ENCODE assay signal across 24 cellular contexts in the genomic region with DNA sequence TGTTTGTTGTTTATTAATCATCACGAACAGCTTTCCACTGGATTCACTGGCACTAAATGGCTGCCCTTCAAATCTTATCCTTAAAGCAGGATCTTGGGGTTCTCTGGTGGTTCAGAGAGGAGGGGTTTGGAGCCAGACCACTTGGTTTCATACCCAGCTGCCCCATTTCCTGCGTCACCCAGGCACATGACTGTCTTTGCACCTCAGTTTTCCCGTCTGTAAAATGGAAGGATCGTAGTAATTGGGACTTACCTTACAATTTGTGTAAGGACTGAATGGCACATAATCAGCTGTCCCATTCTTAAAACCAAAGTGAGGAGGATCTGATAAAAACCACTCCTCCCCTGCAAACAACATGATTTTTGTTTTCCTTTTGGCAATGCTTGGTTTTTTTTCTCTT.
"Had no signal": no experiment of that assay in that cellular context is flagged by ENCODE, and none has a peak within 500 bp of the region (broad histone marks: within the 10 kb centered on the region; RNA-seq: fewer than 3 reads in every experiment).

No MANE protein-coding gene starts in this region.

- H3K36me3 Mint-ChIP-seq: activated CD8-positive, alpha-beta memory T cell treated with anti-CD3 and anti-CD28 coated beads, Interleukin-2, amount 10 ng/mL, durations not matched to agents 7 days and 5 days; activated naive CD4-positive, alpha-beta T cell treated with anti-CD3 and anti-CD28 coated beads, Interleukin-2, amount 50 U/mL, for 72 hours had no signal

- H3K27ac ChIP-seq: adrenal gland, ascending aorta, esophagus muscularis mucosa, thyroid gland had no signal

- FAIRE-seq: colon, endothelial cell of umbilical vein, frontal cortex had no signal

- DNase-seq: activated CD4-positive, alpha-beta T cell treated with anti-CD3 and anti-CD28 coated beads, Interleukin-2, amount 10 ng/mL, durations not matched to agents 7 days and 5 days; activated CD8-positive, alpha-beta memory T cell treated with anti-CD3 and anti-CD28 coated beads, Interleukin-2, amount 10 ng/mL, durations not matched to agents 7 days and 5 days; activated CD8-positive, alpha-beta T cell treated with anti-CD3 and anti-CD28 coated beads for 36 hours; activated gamma-delta T cell treated with Interleukin-2 at 50 U/mL for 16 hours; activated T-cell treated with anti-CD3 and anti-CD28 coated beads for 4 hours; central memory CD4-positive, alpha-beta T cell; effector memory CD4-positive, alpha-beta T cell; hypothalamus; islet precursor cell; left cardiac atrium; retina; stimulated activated CD4-positive, alpha-beta T cell treated with anti-CD3 and anti-CD28 coated beads, Interleukin-4, amount 100 ng/mL, for 4 hours; substantia nigra; SW 1271; T-helper 17 cell; thyroid gland had no signal

- H3K4me3 ChIP-seq: adrenal gland, ascending aorta, thyroid gland had no signal

- H3K36me3 ChIP-seq: adrenal gland, ascending aorta, esophagus muscularis mucosa, thyroid gland had no signal

- H3K4me1 ChIP-seq: adrenal gland, ascending aorta had no signal

- H3K27me3 ChIP-seq: adrenal gland, ascending aorta, thyroid gland had no signal

- H3K4me3 Mint-ChIP-seq: activated CD4-positive, alpha-beta T cell treated with anti-CD3 and anti-CD28 coated beads, Interleukin-2, amount 10 ng/mL, durations not matched to agents 7 days and 5 days; activated CD8-positive, alpha-beta memory T cell treated with anti-CD3 and anti-CD28 coated beads, Interleukin-2, amount 10 ng/mL, durations not matched to agents 7 days and 5 days; activated CD8-positive, alpha-beta T cell treated with anti-CD3 and anti-CD28 coated beads for 36 hours; stimulated activated naive CD8-positive, alpha-beta T cell treated with anti-CD3 and anti-CD28 coated beads, Interleukin-15, Interleukin-2, amounts not matched to agents 100 ng/mL and 50 ng/mL, for 24 hours; T-helper 17 cell had no signal

- H3K9me3 Mint-ChIP-seq: activated CD4-positive, alpha-beta T cell treated with anti-CD3 and anti-CD28 coated beads, Interleukin-2, amount 10 ng/mL, durations not matched to agents 7 days and 5 days; activated CD8-positive, alpha-beta T cell treated with anti-CD3 and anti-CD28 coated beads for 36 hours; activated naive CD4-positive, alpha-beta T cell treated with anti-CD3 and anti-CD28 coated beads, Interleukin-2, amount 50 U/mL, for 72 hours; stimulated activated naive CD8-positive, alpha-beta T cell treated with anti-CD3 and anti-CD28 coated beads, Interleukin-15, Interleukin-2, amounts not matched to agents 100 ng/mL and 50 ng/mL, for 24 hours had no signal

- H3K9me3 ChIP-seq: adrenal gland, ascending aorta, esophagus muscularis mucosa, thyroid gland had no signal

- ATAC-seq: activated CD8-positive, alpha-beta memory T cell treated with anti-CD3 and anti-CD28 coated beads, Interleukin-2, amount 10 ng/mL, durations not matched to agents 7 days and 5 days; activated CD8-positive, alpha-beta T cell treated with anti-CD3 and anti-CD28 coated beads for 36 hours; activated naive CD4-positive, alpha-beta T cell treated with anti-CD3 and anti-CD28 coated beads, Interleukin-2, amount 50 U/mL, for 72 hours; left cardiac atrium; T-helper 17 cell had no signal

- H3K27ac Mint-ChIP-seq: activated CD4-positive, alpha-beta T cell treated with anti-CD3 and anti-CD28 coated beads, Interleukin-2, amount 10 ng/mL, durations not matched to agents 7 days and 5 days; activated CD8-positive, alpha-beta memory T cell treated with anti-CD3 and anti-CD28 coated beads, Interleukin-2, amount 10 ng/mL, durations not matched to agents 7 days and 5 days; activated CD8-positive, alpha-beta T cell treated with anti-CD3 and anti-CD28 coated beads for 36 hours; activated naive CD4-positive, alpha-beta T cell treated with anti-CD3 and anti-CD28 coated beads, Interleukin-2, amount 50 U/mL, for 72 hours; stimulated activated naive CD8-positive, alpha-beta T cell treated with anti-CD3 and anti-CD28 coated beads, Interleukin-15, Interleukin-2, amounts not matched to agents 100 ng/mL and 50 ng/mL, for 24 hours; T-helper 17 cell had no signal
